ENCODE assay signal across 7 cellular contexts in the genomic region with DNA sequence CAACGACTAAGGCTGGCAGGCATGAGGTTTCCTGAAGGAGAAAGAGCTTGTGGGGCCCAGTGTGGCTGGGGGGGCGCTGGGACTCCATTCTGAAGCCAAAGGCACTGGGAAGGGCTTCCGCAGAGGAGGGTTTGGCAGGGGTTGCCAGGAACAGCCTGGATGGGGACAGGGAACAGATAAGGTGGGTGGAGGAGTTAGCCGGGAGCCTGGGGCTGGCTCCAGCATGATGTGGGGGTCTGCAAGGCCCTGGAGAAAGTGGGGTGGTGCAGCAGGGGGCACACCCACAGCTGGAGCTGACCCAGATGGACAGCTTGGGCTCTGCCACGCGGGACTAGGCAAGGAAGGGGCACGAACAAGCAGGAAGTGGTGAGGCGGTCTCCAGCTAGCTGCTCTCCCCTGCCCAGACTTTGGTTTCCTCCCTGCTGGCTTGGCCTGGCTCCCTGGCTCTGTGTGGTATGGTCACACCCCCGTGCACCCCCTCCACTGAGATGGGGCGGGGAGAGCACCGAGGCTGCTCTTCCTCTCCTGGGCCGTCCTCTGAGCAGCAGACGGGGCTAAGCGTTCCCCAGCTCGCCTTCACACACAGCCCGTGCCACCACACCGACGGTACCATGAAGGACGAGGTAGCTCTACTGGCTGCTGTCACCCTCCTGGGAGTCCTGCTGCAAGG. TPM values are rescaled to one million over a fixed set of nuclear protein-coding genes. Genes with fewer than 3 reads are reported as not detected.
DNase-seq lines count a peak whose midpoint lies in the region; ATAC-seq and TF ChIP-seq lines count a peak whose summit lies in the region.

A gene with protein sequence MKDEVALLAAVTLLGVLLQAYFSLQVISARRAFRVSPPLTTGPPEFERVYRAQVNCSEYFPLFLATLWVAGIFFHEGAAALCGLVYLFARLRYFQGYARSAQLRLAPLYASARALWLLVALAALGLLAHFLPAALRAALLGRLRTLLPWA (plus strand): TSS at position 517 of the 670 bp plus-strand sequence. CDS start 95 bp downstream, at position 612.

- peaks cover 4% of the 10 kb centered on the region; the same call in 1 of the 2 replicates for H3K9me3 Mint-ChIP-seq in WTC11

- H3K27ac Mint-ChIP-seq in WTC11 = no peak within 1 kb of the TSS

- H3K27me3 Mint-ChIP-seq in WTC11 (ENCODE audit: low read depth) = 0 out of 2 replicates have a peak, but pooled peaks cover under 1% of the 10 kb centered on the region

- peaks cover 7% of the 10 kb centered on the region for H3K36me3 Mint-ChIP-seq in WTC11

- no peak for DNase-seq in WTC11 (ENCODE audit: low spot score)
- peak; percentile 42 to 50 (median 49) for DNase-seq in effector memory CD4-positive, alpha-beta T cell
- DNase-seq in midbrain (lab: John Stamatoyannopoulos, UW) = peak; percentile 55
- DNase-seq in vagina (ENCODE audit: extremely low spot score in 2 of 2) = peak in 1 of 2 donors; percentile 96
- no peak for DNase-seq in LoVo (ENCODE audit: low spot score)
- no peak for DNase-seq in NCI-H2081 treated with DMSO at 0.1 percent for 48 hours (lab: John Stamatoyannopoulos, UW)

- peak within 1 kb of the TSS; percentile 59 for H3K27ac ChIP-seq in effector memory CD4-positive, alpha-beta T cell (ENCODE audit: insufficient read depth, low read length, poor library complexity, severe bottlenecking)
- H3K27ac ChIP-seq in vagina = peak within 1 kb of the TSS; percentile 94

- ATAC-seq in HG03175 (IDR thresholded peaks at IDR 0.05; ENCODE audit: unreplicated experiment) (peak; percentile 29), WTC11 (no peak)

- intact Hi-C loops in vagina (cut with DNase I) = loop anchor here (10.0 kb wide), 1 partner anchor 109 kb away; the partner anchor contains the start of gene CBY3

- no peaks in the 10 kb centered on the region for H3K27me3 ChIP-seq in effector memory CD4-positive, alpha-beta T cell (replicated peaks; ENCODE audit: control insufficient read depth, insufficient read depth, low read length, poor library complexity, severe bottlenecking)
- no peaks in the 10 kb centered on the region for H3K27me3 ChIP-seq in vagina

- H3K4me3 ChIP-seq in effector memory CD4-positive, alpha-beta T cell (ENCODE audit: insufficient read depth, low read depth, low read length, poor library complexity, severe bottlenecking) = peak within 1 kb of the TSS; percentile 11
- peak within 1 kb of the TSS; percentile 24 to 55 for H3K4me3 ChIP-seq in vagina

- TF ChIP-seq CTCF in WTC11 (IDR thresholded peaks at IDR 0.05) = no peak
- TF ChIP-seq CTCF in vagina (IDR thresholded peaks at IDR 0.05) = no peak

- peaks cover 29% of the 10 kb centered on the region for H3K4me1 ChIP-seq in effector memory CD4-positive, alpha-beta T cell (ENCODE audit: control insufficient read depth, insufficient read depth, low read length, poor library complexity, severe bottlenecking)
- H3K4me1 ChIP-seq in vagina = peaks cover 45% of the 10 kb centered on the region

- H3K9me3 ChIP-seq in effector memory CD4-positive, alpha-beta T cell (ENCODE audit: control insufficient read depth, low read length) = no peaks in the 10 kb centered on the region
- H3K9me3 ChIP-seq in vagina = no peaks in the 10 kb centered on the region

- TF ChIP-seq POLR2A in vagina (IDR thresholded peaks at IDR 0.05) = peak in 1 of 2 donors; percentile 7

- H3K4me3 Mint-ChIP-seq in WTC11 = peak within 1 kb of the TSS; percentile 67

- H3K36me3 ChIP-seq in effector memory CD4-positive, alpha-beta T cell (ENCODE audit: control insufficient read depth, insufficient read depth, low read length) = peaks cover 8% of the 10 kb centered on the region
- peaks cover 0 to 15% of the 10 kb centered on the region in 2 donors for H3K36me3 ChIP-seq in vagina

- POLR2A ChIA-PET in WTC11 (lab: Charles Lee) = interaction anchor here (0.8 kb wide), 1 partner anchor 18 kb away, joined by 10 read pairs; no protein-coding TSS in a partner anchor

- H3K4me1 Mint-ChIP-seq in WTC11 = peaks cover 18% of the 10 kb centered on the region

- CTCF ChIA-PET in WTC11 (lab: Charles Lee) = interaction anchor here (2.9 to 5.7 kb wide), 2 partner anchors 8 to 31 kb away, joined by 13 to 39 read pairs; no protein-coding TSS in a partner anchor

TF ChIP-seq in WTC11, 78 proteins besides CTCF, POLR2A, EP300 and RAD21:
- TF ChIP-seq SMAD3 (CRISPR knock-in tag; IDR thresholded peaks at IDR 0.05; ENCODE audit: borderline replicate concordance) (no peak), FOXK1 (CRISPR knock-in tag; IDR thresholded peaks at IDR 0.05) (no peak), CREB1 (CRISPR knock-in tag; IDR thresholded peaks at IDR 0.05) (no peak), ZNF138 (CRISPR knock-in tag; conservative IDR thresholded peaks at IDR 0.05) (no peak), ELF4 (CRISPR knock-in tag; IDR thresholded peaks at IDR 0.05; ENCODE audit: low read depth) (no peak), NFATC4 (CRISPR knock-in tag; IDR thresholded peaks at IDR 0.05) (no peak), GRHL2 (CRISPR knock-in tag; IDR thresholded peaks at IDR 0.05; ENCODE audit: insufficient replicate concordance, severe bottlenecking) (no peak), NFYB (CRISPR knock-in tag; conservative IDR thresholded peaks at IDR 0.05; ENCODE audit: low read depth) (no peak), ZNF219 (CRISPR knock-in tag; IDR thresholded peaks at IDR 0.05; ENCODE audit: borderline replicate concordance) (no peak), ZBTB21 (CRISPR knock-in tag; IDR thresholded peaks at IDR 0.05; ENCODE audit: borderline replicate concordance) (no peak), TCF7 (CRISPR knock-in tag; IDR thresholded peaks at IDR 0.05; ENCODE audit: low read depth) (no peak)
- TF ChIP-seq, protein P1, sequence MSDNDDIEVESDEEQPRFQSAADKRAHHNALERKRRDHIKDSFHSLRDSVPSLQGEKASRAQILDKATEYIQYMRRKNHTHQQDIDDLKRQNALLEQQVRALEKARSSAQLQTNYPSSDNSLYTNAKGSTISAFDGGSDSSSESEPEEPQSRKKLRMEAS (CRISPR knock-in tag; IDR thresholded peaks at IDR 0.05) = no peak

RNA-seq across cellular contexts. Expression of the gene that starts here (rescaled TPM):
- total RNA-seq in WTC11 (2021) (2.6 to 4.5 TPM (median 3.0 TPM) in 3 replicates), vagina (10.6 TPM)

Comparison
In these comparisons a context has a peak if more than half of its experiments do, and no peak if none do; other contexts are left out.
1. DNase-seq: peak in effector memory CD4-positive, alpha-beta T cell (3 of 3) and midbrain (single experiment); none in WTC11 (single experiment), LoVo (single experiment) and NCI-H2081 treated with DMSO at 0.1 percent for 48 hours (single experiment).